Comparison of ENCODE assay signal across 15 cellular contexts in the genomic region with DNA sequence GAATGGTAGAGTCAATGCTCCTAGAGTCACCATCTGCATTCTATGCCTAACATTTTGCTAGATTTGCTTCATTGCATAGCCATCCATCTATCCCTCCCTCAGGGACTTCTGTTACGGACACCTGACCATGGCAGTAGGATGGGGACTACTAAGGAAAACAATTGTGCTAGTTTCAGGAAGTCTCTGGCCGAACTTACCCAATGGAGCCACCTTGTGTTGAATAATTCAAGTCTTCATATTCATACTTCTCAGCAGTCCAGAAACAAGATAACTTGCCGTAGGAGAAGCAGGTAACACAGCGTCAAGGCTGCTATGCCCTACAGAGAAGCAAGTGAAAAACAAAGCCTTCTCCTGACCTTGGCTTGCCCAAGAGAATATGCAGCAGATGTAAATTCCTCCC.
DNase-seq lines count a peak whose midpoint lies in the region; ATAC-seq, FAIRE-seq and TF ChIP-seq lines count a peak whose summit lies in the region.
"Had no signal": no experiment of that assay in that cellular context is flagged by ENCODE, and none has a peak within 500 bp of the region (broad histone marks: within the 10 kb centered on the region; RNA-seq: fewer than 3 reads in every experiment).

No MANE protein-coding gene starts in this region.

- H3K4me3 ChIP-seq in body of pancreas, result no peak overlapping the region
- no peak overlapping the region for H3K4me3 ChIP-seq in kidney (ENCODE audit: low read length in 2 of 2)
- no peak overlapping the region for H3K4me3 ChIP-seq in smooth muscle cell
- H3K4me3 ChIP-seq: sigmoid colon had no signal

- H4K20me1 ChIP-seq in smooth muscle cell (ENCODE audit: low read depth), result no peaks in the 10 kb centered on the region

- H3K27ac ChIP-seq in C4-2B (no peak overlapping the region), body of pancreas (no peak overlapping the region), kidney (ENCODE audit: low read depth in 2 of 2, low read length in 2 of 2) (no peak overlapping the region), smooth muscle cell (ENCODE audit: low read depth) (no peak overlapping the region)
- H3K27ac ChIP-seq: sigmoid colon had no signal

- no peaks in the 10 kb centered on the region for H3K79me2 ChIP-seq in smooth muscle cell (ENCODE audit: low read depth)

- H2AFZ ChIP-seq in smooth muscle cell (ENCODE audit: low read depth), result no peak overlapping the region

- TF ChIP-seq CTCF in C4-2B (conservative IDR thresholded peaks at IDR 0.05) (peak; percentile 62), body of pancreas (IDR thresholded peaks at IDR 0.05) (peak in 5 of 7 experiments; percentile 14 to 61 (median 42)), kidney (IDR thresholded peaks at IDR 0.05; ENCODE audit: borderline replicate concordance, extremely low read depth, insufficient read depth) (peak; percentile 22), smooth muscle cell (IDR thresholded peaks at IDR 0.05; ENCODE audit: borderline replicate concordance, insufficient read depth, poor library complexity, severe bottlenecking) (no peak)

- no peak overlapping the region for H3K4me2 ChIP-seq in smooth muscle cell

- DNase-seq in HT1080 (ENCODE audit: low read depth) (peak; percentile 42), body of pancreas (peak in 3 of 4 donors; percentile 16 to 25 (median 22)), kidney (no peak), erythroblast (lab: John Stamatoyannopoulos, UW) (no peak), smooth muscle cell (lab: John Stamatoyannopoulos, UW; ENCODE audit: unreplicated experiment) (no peak)
- no peak for DNase-seq in stimulated activated CD8-positive, alpha-beta memory T cell treated with anti-CD3 and anti-CD28 coated beads, Interleukin-4, amount 100 ng/mL, for 48 hours
- no peak for DNase-seq in stimulated activated CD4-positive, alpha-beta T cell treated with anti-CD3 and anti-CD28 coated beads, Interleukin-1b, Interleukin-23, amount 100 ng/mL, for 48 hours
- DNase-seq: activated T-cell treated with anti-CD3 and anti-CD28 coated beads for 4 hours, COR-L47, mesendoderm, NCI-H1694 treated with DMSO at 0.1 percent for 48 hours, PC-3, sigmoid colon had no signal

- no peaks in the 10 kb centered on the region for H3K9me3 ChIP-seq in body of pancreas
- H3K9me3 ChIP-seq in kidney (ENCODE audit: control insufficient read depth in 1 of 2, low read length in 2 of 2), result no peaks in the 10 kb centered on the region
- H3K9me3 ChIP-seq in smooth muscle cell (replicated peaks; ENCODE audit: low read depth), result no peaks in the 10 kb centered on the region
- H3K9me3 ChIP-seq: sigmoid colon had no signal

- no peak for TF ChIP-seq POLR2A in body of pancreas (IDR thresholded peaks at IDR 0.05)
- TF ChIP-seq POLR2A in erythroblast (IDR thresholded peaks at IDR 0.05; ENCODE audit: low read length), result no peak

- peak; percentile 50 for ATAC-seq in body of pancreas
- ATAC-seq: PC-3 had no signal

- intact Hi-C loops in body of pancreas (cut with DNase I), result loop anchor here (10.0 kb wide), 1 partner anchor 261 kb away; no protein-coding TSS in a partner anchor
- intact Hi-C loops in kidney (cut with DNase I), result no loop called here

- 22 to 27% methylated on average over 4 of the region's 4 CpGs for WGBS in body of pancreas, 2 donors
- 92% methylated on average over 4 of the region's 4 CpGs for WGBS in smooth muscle cell (ENCODE audit: low lambda C conversion rate)

- H3K9ac ChIP-seq in kidney (ENCODE audit: low read length in 2 of 2) (no peak overlapping the region), smooth muscle cell (ENCODE audit: low read depth) (no peak overlapping the region)

- no peaks in the 10 kb centered on the region for H3K36me3 ChIP-seq in body of pancreas (replicated peaks in 1 of 2; ENCODE audit: insufficient read depth in 1 of 2, low read depth in 2 of 2)
- no peaks in the 10 kb centered on the region for H3K36me3 ChIP-seq in kidney (ENCODE audit: control insufficient read depth in 1 of 2, insufficient read depth in 2 of 2, low read length in 2 of 2)
- no peaks in the 10 kb centered on the region for H3K36me3 ChIP-seq in smooth muscle cell (ENCODE audit: low read depth)
- H3K36me3 ChIP-seq: sigmoid colon had no signal

- H3K4me1 ChIP-seq in body of pancreas (no peaks in the 10 kb centered on the region), kidney (ENCODE audit: control insufficient read depth in 1 of 2, insufficient read depth in 1 of 2, low read depth in 1 of 2, low read length in 2 of 2) (no peaks in the 10 kb centered on the region), smooth muscle cell (ENCODE audit: low read depth) (no peaks in the 10 kb centered on the region)
- H3K4me1 ChIP-seq: sigmoid colon had no signal

- no peaks in the 10 kb centered on the region for H3F3A ChIP-seq in smooth muscle cell (ENCODE audit: low read depth)

- no peak for FAIRE-seq in kidney (lab: Jason Lieb, UNC)
- FAIRE-seq: GM12891 had no signal

- H3K27me3 ChIP-seq in body of pancreas (no peaks in the 10 kb centered on the region), smooth muscle cell (ENCODE audit: low read depth) (no peaks in the 10 kb centered on the region)
- H3K27me3 ChIP-seq: sigmoid colon had no signal

Comparison
In these comparisons a context has a peak if more than half of its experiments do, and no peak if none do; other contexts are left out.
1. DNase-seq: peak in HT1080 (single experiment) and body of pancreas (3 of 4); none in kidney (single experiment), erythroblast (0 of 2), smooth muscle cell (single experiment), stimulated activated CD8-positive, alpha-beta memory T cell treated with anti-CD3 and anti-CD28 coated beads, Interleukin-4, amount 100 ng/mL, for 48 hours (single experiment) and stimulated activated CD4-positive, alpha-beta T cell treated with anti-CD3 and anti-CD28 coated beads, Interleukin-1b, Interleukin-23, amount 100 ng/mL, for 48 hours (single experiment).